25 cellular contexts compared by ENCODE assay signal in the genomic region with DNA sequence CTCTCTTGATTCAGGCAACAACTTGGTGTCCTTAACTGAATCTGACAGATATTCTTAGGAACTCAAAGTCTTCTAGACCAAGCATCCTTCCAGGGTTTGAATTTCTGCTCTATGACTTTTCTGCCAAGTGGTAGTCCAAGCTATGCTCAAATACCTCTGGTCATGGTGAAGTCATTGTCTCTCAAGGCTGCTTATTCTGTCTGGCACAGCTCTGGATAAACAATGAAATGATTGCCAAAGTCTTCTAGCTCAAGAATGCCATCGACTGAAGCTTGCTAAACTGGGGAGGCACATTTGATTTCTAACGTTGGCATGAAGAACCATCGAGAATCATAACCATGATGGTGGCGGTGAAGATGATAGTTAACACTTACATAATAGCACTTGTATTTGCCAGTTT.
"Had no signal": no experiment of that assay in that cellular context is flagged by ENCODE, and none has a peak within 500 bp of the region (broad histone marks: within the 10 kb centered on the region; RNA-seq: fewer than 3 reads in every experiment).

No MANE protein-coding gene starts in this region.

- H3K27ac ChIP-seq: brain microvascular endothelial cell, coronary artery had no signal

- H3K27me3 ChIP-seq: brain microvascular endothelial cell had no signal

- H3K36me3 ChIP-seq: brain microvascular endothelial cell had no signal

- DNase-seq: activated CD4-positive, alpha-beta T cell treated with anti-CD3 and anti-CD28 coated beads for 1 hour; activated CD4-positive, alpha-beta T cell treated with anti-CD3 and anti-CD28 coated beads for 4 hours; activated CD4-positive, alpha-beta T cell treated with anti-CD3 and anti-CD28 coated beads, Interleukin-2, amount 50 U/mL, for 1 hour; activated CD4-positive, alpha-beta T cell treated with anti-CD3 and anti-CD28 coated beads, Interleukin-2, amount 50 U/mL, for 48 hours; activated CD4-positive, CD25-positive, alpha-beta regulatory T cell; activated CD8-positive, alpha-beta memory T cell treated with anti-CD3 and anti-CD28 coated beads for 24 hours; activated CD8-positive, alpha-beta T cell treated with anti-CD3 and anti-CD28 coated beads for 36 hours; activated effector memory CD4-positive, alpha-beta T cell treated with Interleukin-2 at 50 U/mL for 16 hours; activated gamma-delta T cell treated with Interleukin-2 at 50 U/mL for 16 hours; activated naive CD4-positive, alpha-beta T cell treated with anti-CD3 and anti-CD28 coated beads, Interleukin-2, amount 50 U/mL, for 16 hours; activated naive CD4-positive, alpha-beta T cell treated with Interleukin-2 at 50 U/mL for 16 hours; activated T-cell treated with anti-CD3 and anti-CD28 coated beads, Interleukin-2, amount 50 U/mL, for 4 hours; amniotic stem cell; anterior cingulate cortex; brain microvascular endothelial cell; dermis blood vessel endothelial cell; effector CD4-positive, alpha-beta T cell; foreskin fibroblast; head of caudate nucleus; T-helper 1 cell; T-helper 17 cell; T1000 had no signal

- ATAC-seq: activated CD8-positive, alpha-beta T cell treated with anti-CD3 and anti-CD28 coated beads for 36 hours; activated T-cell treated with anti-CD3 and anti-CD28 coated beads, Interleukin-2, amount 50 U/mL, for 4 hours; activated T-helper 17 cell treated with anti-CD3 and anti-CD28 coated beads, Interleukin-2, amount 50 U/mL, for 72 hours; esophagus mucosa; T-helper 17 cell had no signal

- H3K4me3 ChIP-seq: coronary artery had no signal
